10 cellular contexts compared by ENCODE assay signal in genomic region chr4:37956941-37957340, GRCh38. TPM values are rescaled to one million over a fixed set of nuclear protein-coding genes. Genes with fewer than 3 reads are reported as not detected.
"Had no signal": no experiment of that assay in that cellular context is flagged by ENCODE, and none has a peak within 500 bp of the region (broad histone marks: within the 10 kb centered on the region; RNA-seq: fewer than 3 reads in every experiment).

No MANE protein-coding gene starts in this region.

- H3K27ac ChIP-seq: GM23248 had no signal

- H3K36me3 ChIP-seq: HAP-1 had no signal

- H2AFZ ChIP-seq: GM23248 had no signal

- H3K9ac ChIP-seq: GM23248 had no signal

- H3K4me3 ChIP-seq: GM23248, HAP-1, K562 had no signal

- DNase-seq: GM23248, GOT3, H7, HFFc6, IMR-90 had no signal

- H3K9me3 ChIP-seq: HAP-1 had no signal

- H3K4me1 ChIP-seq: HAP-1 had no signal

- ATAC-seq: HCT116, K562 had no signal

RNA-seq across cellular contexts. Expression of gene PTTG2, which starts 3.3 kb away (rescaled TPM):
- total RNA-seq: GM23248, H4, H7, HFFc6, HT-29, IMR-90, K562 had no signal
- polyA plus RNA-seq: GM23248, IMR-90, K562 had no signal
